Comparison of ENCODE assay signal across 8 cellular contexts in the genomic region with DNA sequence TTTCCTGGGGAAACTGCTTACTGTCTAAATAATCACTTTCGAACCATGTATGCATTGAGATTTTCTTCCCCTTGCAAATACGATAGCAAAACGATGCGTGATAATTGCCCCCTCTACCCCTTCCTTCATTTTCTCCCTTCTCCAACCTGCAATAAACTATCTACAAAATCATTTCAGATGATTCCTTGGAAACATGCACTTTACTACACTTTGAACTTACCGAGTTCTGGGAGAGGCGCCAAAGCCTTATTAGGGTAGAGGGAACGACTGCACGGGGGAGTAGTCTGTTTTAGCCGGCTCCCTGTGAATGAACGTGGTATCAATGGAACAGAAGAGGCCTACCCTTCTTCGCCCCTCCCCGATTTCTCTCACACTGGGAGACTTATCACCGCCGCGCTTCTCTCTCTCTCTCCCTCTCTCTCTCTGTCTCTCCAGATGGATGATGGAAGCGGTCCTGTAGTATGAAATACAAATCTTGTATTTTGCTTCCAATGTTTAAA. TPM values are rescaled to one million over a fixed set of nuclear protein-coding genes. Genes with fewer than 3 reads are reported as not detected.
DNase-seq lines count a peak whose midpoint lies in the region; ATAC-seq and TF ChIP-seq lines count a peak whose summit lies in the region.

A gene with protein sequence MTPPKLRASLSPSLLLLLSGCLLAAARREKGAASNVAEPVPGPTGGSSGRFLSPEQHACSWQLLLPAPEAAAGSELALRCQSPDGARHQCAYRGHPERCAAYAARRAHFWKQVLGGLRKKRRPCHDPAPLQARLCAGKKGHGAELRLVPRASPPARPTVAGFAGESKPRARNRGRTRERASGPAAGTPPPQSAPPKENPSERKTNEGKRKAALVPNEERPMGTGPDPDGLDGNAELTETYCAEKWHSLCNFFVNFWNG (minus strand): TSS at position 309 of the 500 bp plus-strand sequence. CDS start 517 bp downstream, outside the sequence.

- H3K4me1 Mint-ChIP-seq in glutamatergic neuron (ENCODE audit: low read depth, unreplicated experiment) (peaks cover 5% of the 10 kb centered on the region), osteocyte (ENCODE audit: unreplicated experiment) (peaks cover 19% of the 10 kb centered on the region)

- peaks cover 0 to 3% of the 10 kb centered on the region in 2 experiments; a peak in 1 of 3 replicates for H3K36me3 ChIP-seq in HEK293 (ENCODE audit: control insufficient read depth in 2 of 2, insufficient read depth in 1 of 2, low read length in 2 of 2)

- DNase-seq in NCI-H748 treated with DMSO at 0.1 percent for 48 hours (lab: John Stamatoyannopoulos, UW): peak; percentile 53
- DNase-seq in activated effector memory CD4-positive, alpha-beta T cell treated with Interleukin-2 at 50 U/mL for 16 hours: peak; percentile 2
- peak; percentile 52 for DNase-seq in glutamatergic neuron
- DNase-seq in osteocyte (ENCODE audit: extremely low spot score, unreplicated experiment): peak; percentile 66

- H3K9me3 ChIP-seq in HEK293 (ENCODE audit: control insufficient read depth, insufficient read depth, low read depth, low read length): no peaks in the 10 kb centered on the region

- H3K9me3 Mint-ChIP-seq in glutamatergic neuron (ENCODE audit: unreplicated experiment) (peaks cover 10% of the 10 kb centered on the region), osteocyte (ENCODE audit: unreplicated experiment) (no peaks in the 10 kb centered on the region)

- POLR2A ChIA-PET in HEK293 (lab: Yijun Ruan, JAX): interaction anchor here (0.6 to 2.8 kb wide), 6 partner anchors 11 to 940 kb away, joined by 3 to 18 read pairs (median 7); a partner anchor contains a TSS

- peaks cover 2% of the 10 kb centered on the region; the same call in 1 of the 2 replicates for H3K4me1 ChIP-seq in HEK293 (ENCODE audit: control insufficient read depth, insufficient read depth, low read length)

- no peaks in the 10 kb centered on the region for H3K36me3 Mint-ChIP-seq in glutamatergic neuron (ENCODE audit: unreplicated experiment)
- peaks cover 4% of the 10 kb centered on the region for H3K36me3 Mint-ChIP-seq in osteocyte (ENCODE audit: unreplicated experiment)

- ATAC-seq in HG03571 (IDR thresholded peaks at IDR 0.05; ENCODE audit: unreplicated experiment) (no peak), GM18873 (IDR thresholded peaks at IDR 0.05; ENCODE audit: low FRiP score, unreplicated experiment) (no peak)

- peak within 1 kb of the TSS; percentile 77 for H3K27ac Mint-ChIP-seq in glutamatergic neuron (ENCODE audit: unreplicated experiment)
- H3K27ac Mint-ChIP-seq in osteocyte (ENCODE audit: unreplicated experiment): peak within 1 kb of the TSS; percentile 45

- peak within 1 kb of the TSS; percentile 56 for H3K4me3 ChIP-seq in HEK293 (ENCODE audit: low read depth, low read length)

- CTCF ChIA-PET in HEK293 (lab: Yijun Ruan, JAX): interaction anchor here (0.6 to 1.7 kb wide), 7 partner anchors 26 to 280 kb away, joined by 3 to 6 read pairs (median 4); no protein-coding TSS in a partner anchor

- no peak for TF ChIP-seq CTCF in C4-2B (conservative IDR thresholded peaks at IDR 0.05)
- TF ChIP-seq CTCF in HEK293 (tag by site-specific recombination; IDR thresholded peaks at IDR 0.05): no peak
- TF ChIP-seq CTCF in glutamatergic neuron (IDR thresholded peaks at IDR 0.05; ENCODE audit: partially characterized antibody, unreplicated experiment): no peak
- TF ChIP-seq CTCF in osteocyte (IDR thresholded peaks at IDR 0.05): no peak

- H3K27me3 Mint-ChIP-seq in glutamatergic neuron (ENCODE audit: unreplicated experiment) (peaks cover 12% of the 10 kb centered on the region), osteocyte (ENCODE audit: unreplicated experiment) (peaks cover 13% of the 10 kb centered on the region)

- H3K27ac ChIP-seq in C4-2B (peak within 1 kb of the TSS; percentile 54), HEK293 (ENCODE audit: extremely low read depth, low read depth, low read length) (peak within 1 kb of the TSS; percentile 79; the same call in 1 of the 2 replicates)

- H3K4me3 Mint-ChIP-seq in glutamatergic neuron (ENCODE audit: unreplicated experiment) (peak within 1 kb of the TSS; percentile 95), osteocyte (ENCODE audit: unreplicated experiment) (peak within 1 kb of the TSS; percentile 83)

TF ChIP-seq in HEK293, 187 proteins besides CTCF, POLR2A, EP300 and RAD21 (continues in another document):
- TF ChIP-seq SP2 (tag by site-specific recombination; IDR thresholded peaks at IDR 0.05) (peak; percentile 31), PRDM1 (tag by site-specific recombination; IDR thresholded peaks at IDR 0.05) (peak; percentile 32; the same call in 1 of the 2 replicates), KLF1 (tag by site-specific recombination; IDR thresholded peaks at IDR 0.05) (0 out of 2 replicates have a peak, but pooled peaks have one; percentile 8), SETDB1 (IDR thresholded peaks at IDR 0.05; ENCODE audit: insufficient read length, low read length) (peak; percentile 39), RBAK (tag by site-specific recombination; IDR thresholded peaks at IDR 0.05) (no peak), ZSCAN30 (tag by site-specific recombination; IDR thresholded peaks at IDR 0.05) (no peak), ZNF660 (tag by site-specific recombination; IDR thresholded peaks at IDR 0.05) (peak; percentile 40; the same call in 1 of the 2 replicates), YY2 (tag by site-specific recombination; IDR thresholded peaks at IDR 0.05) (no peak), ZNF221 (tag by site-specific recombination; IDR thresholded peaks at IDR 0.05; ENCODE audit: borderline replicate concordance) (no peak), ZIC2 (tag by site-specific recombination; IDR thresholded peaks at IDR 0.05) (peak; percentile 26; the same call in 1 of the 2 replicates), ZNF48 (tag by site-specific recombination; IDR thresholded peaks at IDR 0.05) (no peak), BCL11A (tag by site-specific recombination; IDR thresholded peaks at IDR 0.05; ENCODE audit: low read depth) (0 out of 2 replicates have a peak, but pooled peaks have one; percentile 2), ZNF155 (tag by site-specific recombination; IDR thresholded peaks at IDR 0.05) (no peak), ZNF140 (tag by site-specific recombination; IDR thresholded peaks at IDR 0.05) (no peak), ZNF394 (tag by site-specific recombination; IDR thresholded peaks at IDR 0.05; ENCODE audit: borderline replicate concordance) (0 out of 2 replicates have a peak, but pooled peaks have one; percentile 22), ZBTB20 (tag by site-specific recombination; IDR thresholded peaks at IDR 0.05) (peak; percentile 55), ZNF391 (tag by site-specific recombination; IDR thresholded peaks at IDR 0.05; ENCODE audit: borderline replicate concordance, low read depth) (no peak), ZEB2 (tag by site-specific recombination; IDR thresholded peaks at IDR 0.05) (0 out of 2 replicates have a peak, but pooled peaks have one; percentile 23), ZNF596 (tag by site-specific recombination; IDR thresholded peaks at IDR 0.05) (peak; percentile 91), ZBTB17 (tag by site-specific recombination; IDR thresholded peaks at IDR 0.05) (peak; percentile 65; the same call in 1 of the 2 replicates), ZNF561 (tag by site-specific recombination; IDR thresholded peaks at IDR 0.05; ENCODE audit: borderline replicate concordance) (peak; percentile 65)
- TF ChIP-seq, protein P1, sequence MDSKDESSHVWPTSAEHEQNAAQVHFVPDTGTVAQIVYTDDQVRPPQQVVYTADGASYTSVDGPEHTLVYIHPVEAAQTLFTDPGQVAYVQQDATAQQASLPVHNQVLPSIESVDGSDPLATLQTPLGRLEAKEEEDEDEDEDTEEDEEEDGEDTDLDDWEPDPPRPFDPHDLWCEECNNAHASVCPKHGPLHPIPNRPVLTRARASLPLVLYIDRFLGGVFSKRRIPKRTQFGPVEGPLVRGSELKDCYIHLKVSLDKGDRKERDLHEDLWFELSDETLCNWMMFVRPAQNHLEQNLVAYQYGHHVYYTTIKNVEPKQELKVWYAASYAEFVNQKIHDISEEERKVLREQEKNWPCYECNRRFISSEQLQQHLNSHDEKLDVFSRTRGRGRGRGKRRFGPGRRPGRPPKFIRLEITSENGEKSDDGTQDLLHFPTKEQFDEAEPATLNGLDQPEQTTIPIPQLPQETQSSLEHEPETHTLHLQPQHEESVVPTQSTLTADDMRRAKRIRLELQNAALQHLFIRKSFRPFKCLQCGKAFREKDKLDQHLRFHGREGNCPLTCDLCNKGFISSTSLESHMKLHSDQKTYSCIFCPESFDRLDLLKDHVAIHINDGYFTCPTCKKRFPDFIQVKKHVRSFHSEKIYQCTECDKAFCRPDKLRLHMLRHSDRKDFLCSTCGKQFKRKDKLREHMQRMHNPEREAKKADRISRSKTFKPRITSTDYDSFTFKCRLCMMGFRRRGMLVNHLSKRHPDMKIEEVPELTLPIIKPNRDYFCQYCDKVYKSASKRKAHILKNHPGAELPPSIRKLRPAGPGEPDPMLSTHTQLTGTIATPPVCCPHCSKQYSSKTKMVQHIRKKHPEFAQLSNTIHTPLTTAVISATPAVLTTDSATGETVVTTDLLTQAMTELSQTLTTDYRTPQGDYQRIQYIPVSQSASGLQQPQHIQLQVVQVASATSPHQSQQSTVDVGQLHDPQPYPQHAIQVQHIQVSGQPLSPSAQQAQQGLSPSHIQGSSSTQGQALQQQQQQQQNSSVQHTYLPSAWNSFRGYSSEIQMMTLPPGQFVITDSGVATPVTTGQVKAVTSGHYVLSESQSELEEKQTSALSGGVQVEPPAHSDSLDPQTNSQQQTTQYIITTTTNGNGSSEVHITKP (tag by site-specific recombination; IDR thresholded peaks at IDR 0.05): peak; percentile 64
- TF ChIP-seq, protein P2, sequence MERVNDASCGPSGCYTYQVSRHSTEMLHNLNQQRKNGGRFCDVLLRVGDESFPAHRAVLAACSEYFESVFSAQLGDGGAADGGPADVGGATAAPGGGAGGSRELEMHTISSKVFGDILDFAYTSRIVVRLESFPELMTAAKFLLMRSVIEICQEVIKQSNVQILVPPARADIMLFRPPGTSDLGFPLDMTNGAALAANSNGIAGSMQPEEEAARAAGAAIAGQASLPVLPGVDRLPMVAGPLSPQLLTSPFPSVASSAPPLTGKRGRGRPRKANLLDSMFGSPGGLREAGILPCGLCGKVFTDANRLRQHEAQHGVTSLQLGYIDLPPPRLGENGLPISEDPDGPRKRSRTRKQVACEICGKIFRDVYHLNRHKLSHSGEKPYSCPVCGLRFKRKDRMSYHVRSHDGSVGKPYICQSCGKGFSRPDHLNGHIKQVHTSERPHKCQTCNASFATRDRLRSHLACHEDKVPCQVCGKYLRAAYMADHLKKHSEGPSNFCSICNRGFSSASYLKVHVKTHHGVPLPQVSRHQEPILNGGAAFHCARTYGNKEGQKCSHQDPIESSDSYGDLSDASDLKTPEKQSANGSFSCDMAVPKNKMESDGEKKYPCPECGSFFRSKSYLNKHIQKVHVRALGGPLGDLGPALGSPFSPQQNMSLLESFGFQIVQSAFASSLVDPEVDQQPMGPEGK (tag by site-specific recombination; IDR thresholded peaks at IDR 0.05): 0 out of 2 replicates have a peak, but pooled peaks have one; percentile 40

RNA-seq across cellular contexts. Expression of the gene that starts here (rescaled TPM):
- total RNA-seq in glutamatergic neuron (ENCODE audit: unreplicated experiment): 7.5 TPM
- total RNA-seq in osteocyte: 3.1 and 3.7 TPM in 2 replicates

Comparison
In these comparisons a context has a peak if more than half of its experiments do, and no peak if none do; other contexts are left out.
1. DNase-seq: peak in every context shown above with its lines; median percentile 66 in osteocyte; 53 in NCI-H748 treated with DMSO at 0.1 percent for 48 hours; 52 in glutamatergic neuron; 2 in activated effector memory CD4-positive, alpha-beta T cell treated with Interleukin-2 at 50 U/mL for 16 hours.